ENCODE assay signal across 1 cellular context in the genomic region with DNA sequence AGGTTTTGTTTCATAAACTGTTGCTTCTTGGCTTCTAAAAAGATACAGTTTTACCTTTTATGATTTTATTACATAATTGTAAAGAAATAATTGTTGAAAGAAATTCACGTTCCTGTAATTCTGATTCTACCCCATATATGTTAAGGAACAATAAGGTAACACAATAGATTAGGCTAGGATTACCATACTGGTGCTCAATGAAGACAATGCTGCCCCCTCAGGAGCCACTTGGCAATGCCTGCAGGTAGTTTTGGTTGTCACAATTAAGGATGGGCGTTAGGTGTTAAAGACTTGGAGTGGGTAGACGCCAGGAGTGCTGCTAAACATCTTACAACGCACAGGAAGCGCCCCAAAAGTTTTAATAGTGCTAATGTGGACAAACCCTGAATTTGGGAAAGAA.
TF ChIP-seq lines count a peak whose summit lies in the region.

No MANE protein-coding gene starts in this region.

TF ChIP-seq in GM23338, 12 proteins besides CTCF, POLR2A, EP300 and RAD21 (continued from another document):
- TF ChIP-seq, protein P1, sequence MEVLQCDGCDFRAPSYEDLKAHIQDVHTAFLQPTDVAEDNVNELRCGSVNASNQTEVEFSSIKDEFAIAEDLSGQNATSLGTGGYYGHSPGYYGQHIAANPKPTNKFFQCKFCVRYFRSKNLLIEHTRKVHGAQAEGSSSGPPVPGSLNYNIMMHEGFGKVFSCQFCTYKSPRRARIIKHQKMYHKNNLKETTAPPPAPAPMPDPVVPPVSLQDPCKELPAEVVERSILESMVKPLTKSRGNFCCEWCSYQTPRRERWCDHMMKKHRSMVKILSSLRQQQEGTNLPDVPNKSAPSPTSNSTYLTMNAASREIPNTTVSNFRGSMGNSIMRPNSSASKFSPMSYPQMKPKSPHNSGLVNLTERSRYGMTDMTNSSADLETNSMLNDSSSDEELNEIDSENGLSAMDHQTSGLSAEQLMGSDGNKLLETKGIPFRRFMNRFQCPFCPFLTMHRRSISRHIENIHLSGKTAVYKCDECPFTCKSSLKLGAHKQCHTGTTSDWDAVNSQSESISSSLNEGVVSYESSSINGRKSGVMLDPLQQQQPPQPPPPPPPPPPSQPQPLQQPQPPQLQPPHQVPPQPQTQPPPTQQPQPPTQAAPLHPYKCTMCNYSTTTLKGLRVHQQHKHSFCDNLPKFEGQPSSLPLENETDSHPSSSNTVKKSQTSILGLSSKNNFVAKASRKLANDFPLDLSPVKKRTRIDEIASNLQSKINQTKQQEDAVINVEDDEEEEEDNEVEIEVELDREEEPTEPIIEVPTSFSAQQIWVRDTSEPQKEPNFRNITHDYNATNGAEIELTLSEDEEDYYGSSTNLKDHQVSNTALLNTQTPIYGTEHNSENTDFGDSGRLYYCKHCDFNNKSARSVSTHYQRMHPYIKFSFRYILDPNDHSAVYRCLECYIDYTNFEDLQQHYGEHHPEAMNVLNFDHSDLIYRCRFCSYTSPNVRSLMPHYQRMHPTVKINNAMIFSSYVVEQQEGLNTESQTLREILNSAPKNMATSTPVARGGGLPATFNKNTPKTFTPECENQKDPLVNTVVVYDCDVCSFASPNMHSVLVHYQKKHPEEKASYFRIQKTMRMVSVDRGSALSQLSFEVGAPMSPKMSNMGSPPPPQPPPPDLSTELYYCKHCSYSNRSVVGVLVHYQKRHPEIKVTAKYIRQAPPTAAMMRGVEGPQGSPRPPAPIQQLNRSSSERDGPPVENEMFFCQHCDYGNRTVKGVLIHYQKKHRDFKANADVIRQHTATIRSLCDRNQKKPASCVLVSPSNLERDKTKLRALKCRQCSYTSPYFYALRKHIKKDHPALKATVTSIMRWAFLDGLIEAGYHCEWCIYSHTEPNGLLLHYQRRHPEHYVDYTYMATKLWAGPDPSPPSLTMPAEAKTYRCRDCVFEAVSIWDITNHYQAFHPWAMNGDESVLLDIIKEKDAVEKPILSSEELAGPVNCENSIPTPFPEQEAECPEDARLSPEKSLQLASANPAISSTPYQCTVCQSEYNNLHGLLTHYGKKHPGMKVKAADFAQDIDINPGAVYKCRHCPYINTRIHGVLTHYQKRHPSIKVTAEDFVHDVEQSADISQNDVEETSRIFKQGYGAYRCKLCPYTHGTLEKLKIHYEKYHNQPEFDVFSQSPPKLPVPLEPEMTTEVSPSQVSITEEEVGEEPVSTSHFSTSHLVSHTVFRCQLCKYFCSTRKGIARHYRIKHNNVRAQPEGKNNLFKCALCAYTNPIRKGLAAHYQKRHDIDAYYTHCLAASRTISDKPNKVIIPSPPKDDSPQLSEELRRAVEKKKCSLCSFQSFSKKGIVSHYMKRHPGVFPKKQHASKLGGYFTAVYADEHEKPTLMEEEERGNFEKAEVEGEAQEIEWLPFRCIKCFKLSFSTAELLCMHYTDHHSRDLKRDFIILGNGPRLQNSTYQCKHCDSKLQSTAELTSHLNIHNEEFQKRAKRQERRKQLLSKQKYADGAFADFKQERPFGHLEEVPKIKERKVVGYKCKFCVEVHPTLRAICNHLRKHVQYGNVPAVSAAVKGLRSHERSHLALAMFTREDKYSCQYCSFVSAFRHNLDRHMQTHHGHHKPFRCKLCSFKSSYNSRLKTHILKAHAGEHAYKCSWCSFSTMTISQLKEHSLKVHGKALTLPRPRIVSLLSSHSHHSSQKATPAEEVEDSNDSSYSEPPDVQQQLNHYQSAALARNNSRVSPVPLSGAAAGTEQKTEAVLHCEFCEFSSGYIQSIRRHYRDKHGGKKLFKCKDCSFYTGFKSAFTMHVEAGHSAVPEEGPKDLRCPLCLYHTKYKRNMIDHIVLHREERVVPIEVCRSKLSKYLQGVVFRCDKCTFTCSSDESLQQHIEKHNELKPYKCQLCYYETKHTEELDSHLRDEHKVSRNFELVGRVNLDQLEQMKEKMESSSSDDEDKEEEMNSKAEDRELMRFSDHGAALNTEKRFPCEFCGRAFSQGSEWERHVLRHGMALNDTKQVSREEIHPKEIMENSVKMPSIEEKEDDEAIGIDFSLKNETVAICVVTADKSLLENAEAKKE (CRISPR knock-in tag; IDR thresholded peaks at IDR 0.05), result no peak
- TF ChIP-seq POLR2AphosphoS5 (IDR thresholded peaks at IDR 0.05; ENCODE audit: low read depth) (no peak), ZNF331 (CRISPR knock-in tag; IDR thresholded peaks at IDR 0.05; ENCODE audit: low read depth) (no peak), CREB1 (CRISPR knock-in tag; IDR thresholded peaks at IDR 0.05; ENCODE audit: low read depth) (no peak), EZH2 (IDR thresholded peaks at IDR 0.05; ENCODE audit: low read depth, unreplicated experiment) (no peak), ZNF114 (CRISPR knock-in tag; IDR thresholded peaks at IDR 0.05) (no peak), NANOG (IDR thresholded peaks at IDR 0.05; ENCODE audit: borderline replicate concordance) (no peak), EZH2phosphoT487 (IDR thresholded peaks at IDR 0.05; ENCODE audit: unreplicated experiment) (no peak)
- TF ChIP-seq, protein P2, sequence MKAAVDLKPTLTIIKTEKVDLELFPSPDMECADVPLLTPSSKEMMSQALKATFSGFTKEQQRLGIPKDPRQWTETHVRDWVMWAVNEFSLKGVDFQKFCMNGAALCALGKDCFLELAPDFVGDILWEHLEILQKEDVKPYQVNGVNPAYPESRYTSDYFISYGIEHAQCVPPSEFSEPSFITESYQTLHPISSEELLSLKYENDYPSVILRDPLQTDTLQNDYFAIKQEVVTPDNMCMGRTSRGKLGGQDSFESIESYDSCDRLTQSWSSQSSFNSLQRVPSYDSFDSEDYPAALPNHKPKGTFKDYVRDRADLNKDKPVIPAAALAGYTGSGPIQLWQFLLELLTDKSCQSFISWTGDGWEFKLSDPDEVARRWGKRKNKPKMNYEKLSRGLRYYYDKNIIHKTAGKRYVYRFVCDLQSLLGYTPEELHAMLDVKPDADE (IDR thresholded peaks at IDR 0.05), result no peak
